Comparison of ENCODE assay signal across 12 cellular contexts in the genomic region with DNA sequence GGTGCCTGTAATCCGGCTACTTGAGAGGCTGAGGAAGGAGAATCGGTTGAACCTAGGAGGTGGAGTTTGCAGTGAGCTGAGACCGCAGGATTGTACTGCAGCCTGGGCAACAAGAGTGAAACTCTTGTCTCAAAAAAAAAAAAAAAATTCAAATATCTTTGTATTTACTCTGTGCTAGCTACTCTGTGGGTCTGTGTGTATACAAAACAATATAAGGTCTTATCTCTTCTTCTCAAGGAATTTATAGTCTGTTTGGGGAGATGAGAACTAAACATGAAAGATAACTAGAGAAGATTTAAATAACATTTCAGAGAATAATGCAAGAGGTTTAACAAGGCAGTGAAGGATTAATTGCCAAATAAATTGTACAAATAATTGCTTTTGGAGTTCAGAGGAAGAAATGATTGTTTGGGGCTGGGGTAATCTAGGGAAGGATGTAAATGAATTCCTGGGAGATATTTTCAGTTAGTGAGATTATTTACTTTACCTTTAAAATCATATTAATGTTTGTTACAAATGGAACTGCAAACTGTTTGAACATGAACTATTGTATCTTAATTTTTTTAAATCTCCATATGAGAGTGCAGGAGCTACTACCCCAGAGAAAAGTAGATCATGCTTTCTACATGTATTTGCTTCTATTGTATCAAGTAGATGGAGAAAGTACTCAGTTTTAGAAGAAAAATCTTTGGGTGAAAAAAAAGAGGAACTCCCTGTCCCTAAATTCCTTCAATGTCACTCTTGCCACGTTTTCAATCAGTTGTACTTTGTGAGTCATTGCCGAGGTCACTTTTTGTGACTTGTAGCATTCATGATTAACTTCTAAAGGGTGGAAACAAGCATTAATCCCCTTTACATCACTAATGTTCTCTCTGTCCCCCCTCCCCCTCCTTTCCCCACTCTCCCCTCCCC. TPM values are rescaled to one million over a fixed set of nuclear protein-coding genes. Genes with fewer than 3 reads are reported as not detected.
DNase-seq lines count a peak whose midpoint lies in the region; ATAC-seq, FAIRE-seq and TF ChIP-seq lines count a peak whose summit lies in the region.
"Had no signal": no experiment of that assay in that cellular context is flagged by ENCODE, and none has a peak within 500 bp of the region (broad histone marks: within the 10 kb centered on the region; RNA-seq: fewer than 3 reads in every experiment).

No MANE protein-coding gene starts in this region.

- TF ChIP-seq CTCF in PC-3 (conservative IDR thresholded peaks at IDR 0.05; ENCODE audit: low read depth, low read length) (no peak), fibroblast of lung (conservative IDR thresholded peaks at IDR 0.05 in 1 of 2, IDR thresholded peaks at IDR 0.05 in 1 of 2; ENCODE audit: low read depth in 1 of 2, low read length in 2 of 2) (no peak), breast epithelium (IDR thresholded peaks at IDR 0.05) (no peak)

- H3K4me1 ChIP-seq in PC-3 (ENCODE audit: insufficient read depth, low read length): peaks cover 18% of the 10 kb centered on the region
- peaks cover 6% of the 10 kb centered on the region for H3K4me1 ChIP-seq in fibroblast of lung (ENCODE audit: control insufficient read depth, extremely low read depth, insufficient read depth, low read length)
- H3K4me1 ChIP-seq in breast epithelium: no peaks in the 10 kb centered on the region

- peak; percentile 38 for DNase-seq in activated naive CD4-positive, alpha-beta T cell treated with anti-CD3 and anti-CD28 coated beads for 36 hours
- DNase-seq in activated naive CD4-positive, alpha-beta T cell (lab: John Stamatoyannopoulos, UW): no peak
- DNase-seq in PC-3 (peak; percentile 59), fibroblast of lung (ENCODE audit: low read depth in 2 of 2) (peak; percentile 20 to 27), urothelium cell line (ENCODE audit: low spot score) (peak; percentile 29), NCI-H2029 treated with DMSO at 0.1 percent for 48 hours (lab: John Stamatoyannopoulos, UW) (no peak), breast epithelium (ENCODE audit: low spot score in 2 of 2) (no peak)
- DNase-seq: effector CD4-positive, alpha-beta T cell; NCI-H748 treated with DMSO at 0.1 percent for 48 hours; substantia nigra had no signal

- H3K9me2 ChIP-seq in PC-3 (replicated peaks; ENCODE audit: low read length): no peaks in the 10 kb centered on the region

- H3K36me3 Mint-ChIP-seq in activated naive CD4-positive, alpha-beta T cell treated with anti-CD3 and anti-CD28 coated beads for 36 hours (ENCODE audit: low read depth): peaks cover 13% of the 10 kb centered on the region

- intact Hi-C loops in activated naive CD4-positive, alpha-beta T cell treated with anti-CD3 and anti-CD28 coated beads for 36 hours (cut with micrococcal nuclease): loop anchor here (1.0 to 2.0 kb wide), 2 partner anchors 32 to 53 kb away; no protein-coding TSS in a partner anchor
- intact Hi-C loops in PC-3 (cut with micrococcal nuclease): no loop called here
- intact Hi-C loops in breast epithelium (cut with DNase I; ENCODE audit: low total_unique reads): no loop called here

- H3K27me3 Mint-ChIP-seq in activated naive CD4-positive, alpha-beta T cell treated with anti-CD3 and anti-CD28 coated beads for 36 hours (ENCODE audit: low read depth): no peaks in the 10 kb centered on the region

- no peaks in the 10 kb centered on the region for H3K27me3 ChIP-seq in PC-3 (ENCODE audit: low read length)
- H3K27me3 ChIP-seq in fibroblast of lung (ENCODE audit: control insufficient read depth, insufficient read depth, low read length): no peaks in the 10 kb centered on the region
- no peaks in the 10 kb centered on the region for H3K27me3 ChIP-seq in breast epithelium

- no peaks in the 10 kb centered on the region for H3K9me3 Mint-ChIP-seq in activated naive CD4-positive, alpha-beta T cell treated with anti-CD3 and anti-CD28 coated beads for 36 hours

- peaks cover 77% of the 10 kb centered on the region for H3K4me1 Mint-ChIP-seq in activated naive CD4-positive, alpha-beta T cell treated with anti-CD3 and anti-CD28 coated beads for 36 hours (ENCODE audit: low read depth)

- H3K27ac Mint-ChIP-seq in activated naive CD4-positive, alpha-beta T cell treated with anti-CD3 and anti-CD28 coated beads for 36 hours: peak overlapping the region; percentile 50

- H4K20me1 ChIP-seq in PC-3 (ENCODE audit: low read length) (0 out of 2 replicates have a peak, but pooled peaks cover 3% of the 10 kb centered on the region), fibroblast of lung (ENCODE audit: control insufficient read depth, extremely low read depth, insufficient read depth, low read length) (no peaks in the 10 kb centered on the region)

- no peak overlapping the region for H3K9ac ChIP-seq in PC-3 (ENCODE audit: low read length)
- no peak overlapping the region for H3K9ac ChIP-seq in fibroblast of lung (ENCODE audit: insufficient read depth, low read length)

- H3K36me3 ChIP-seq in PC-3 (ENCODE audit: low read depth, low read length) (no peaks in the 10 kb centered on the region), fibroblast of lung (ENCODE audit: control insufficient read depth, insufficient read depth, low read length) (no peaks in the 10 kb centered on the region), breast epithelium (no peaks in the 10 kb centered on the region)

- CTCF ChIA-PET in activated naive CD4-positive, alpha-beta T cell treated with anti-CD3 and anti-CD28 coated beads for 36 hours (lab: Charles Lee): interaction anchor here (0.7 to 1.2 kb wide), 4 partner anchors 9 to 64 kb away, joined by 3 read pairs; no protein-coding TSS in a partner anchor
- CTCF ChIA-PET in PC-3 (lab: Charles Lee): no interaction called here

- H3K4me3 ChIP-seq in PC-3 (ENCODE audit: low read length): no peak overlapping the region
- H3K4me3 ChIP-seq in fibroblast of lung (replicated peaks in 1 of 4; ENCODE audit: control extremely low read depth in 1 of 4, insufficient read depth in 1 of 4, low read depth in 3 of 4, low read length in 4 of 4): no peak overlapping the region
- H3K4me3 ChIP-seq in breast epithelium: no peak overlapping the region

- H2AFZ ChIP-seq in PC-3 (ENCODE audit: low read length) (no peak overlapping the region), fibroblast of lung (ENCODE audit: low read length) (no peak overlapping the region)

- H3K79me2 ChIP-seq in PC-3 (ENCODE audit: low read length) (peaks cover 90% of the 10 kb centered on the region), fibroblast of lung (ENCODE audit: control insufficient read depth, insufficient read depth, low read length) (peaks cover 14% of the 10 kb centered on the region)

- no TSS peak for BruUV-seq in PC-3 (replicated peaks; lab: Mats Ljungman, UMichigan)

- POLR2A ChIA-PET in PC-3 (lab: Charles Lee; ENCODE audit: unreplicated experiment): no interaction called here

- no peak for FAIRE-seq in urothelium cell line (lab: Jason Lieb, UNC)
- FAIRE-seq: D721Med had no signal

- TF ChIP-seq POLR2A in breast epithelium (IDR thresholded peaks at IDR 0.05): no peak

- ATAC-seq in PC-3 (peak; percentile 34; the same call in 1 of the 2 replicates), GM21717 (IDR thresholded peaks at IDR 0.05; ENCODE audit: unreplicated experiment) (no peak)

- H3K27ac ChIP-seq in PC-3 (ENCODE audit: low read length) (no peak overlapping the region), fibroblast of lung (ENCODE audit: insufficient read depth, low read length) (no peak overlapping the region), breast epithelium (no peak overlapping the region)

- H3K4me3 Mint-ChIP-seq in activated naive CD4-positive, alpha-beta T cell treated with anti-CD3 and anti-CD28 coated beads for 36 hours: no peak overlapping the region

- H3K4me2 ChIP-seq in PC-3 (ENCODE audit: low read length) (peak overlapping the region; percentile 12; the same call in 1 of the 2 replicates), fibroblast of lung (ENCODE audit: extremely low read depth, insufficient read depth, low read length) (no peak overlapping the region)

- no peaks in the 10 kb centered on the region for H3K9me3 ChIP-seq in PC-3 (ENCODE audit: low read length)
- H3K9me3 ChIP-seq in fibroblast of lung (ENCODE audit: control insufficient read depth, insufficient read depth, low read depth, low read length): no peaks in the 10 kb centered on the region
- H3K9me3 ChIP-seq in breast epithelium: no peaks in the 10 kb centered on the region

- no peaks in the 10 kb centered on the region for H3F3A ChIP-seq in PC-3 (ENCODE audit: low read length, unreplicated experiment)

RNA-seq across cellular contexts. Expression of gene NCOA3, which starts 39.0 kb away (rescaled TPM):
- 10 to 100 TPM; 48.3 to 53.2 TPM for total RNA-seq in activated naive CD4-positive, alpha-beta T cell treated with anti-CD3 and anti-CD28 coated beads for 36 hours
- total RNA-seq in PC-3 (2014; rRNA removed) (27.8 and 31.1 TPM in 2 replicates), fibroblast of lung (19.8 and 23.1 TPM in 2 replicates), breast epithelium (10 to 100 TPM; 40.6 to 57.1 (median 45.1) TPM)
- polyA plus RNA-seq in fibroblast of lung: 17.1 and 22.3 TPM in 2 replicates
- polyA plus RNA-seq in fibroblast of lung (2012): 8.4 and 11.4 TPM in 2 replicates
- polyA minus RNA-seq in fibroblast of lung (ENCODE audit: low replicate concordance): 16.8 and 18.7 TPM in 2 replicates

Comparison
In these comparisons a context has a peak if more than half of its experiments do, and no peak if none do; other contexts are left out.
1. DNase-seq: peak in activated naive CD4-positive, alpha-beta T cell treated with anti-CD3 and anti-CD28 coated beads for 36 hours (single experiment), PC-3 (single experiment), fibroblast of lung (2 of 2) and urothelium cell line (single experiment); none in activated naive CD4-positive, alpha-beta T cell (0 of 4), NCI-H2029 treated with DMSO at 0.1 percent for 48 hours (single experiment) and breast epithelium (0 of 2).